ENCODE assay signal across 20 cellular contexts in the genomic region with DNA sequence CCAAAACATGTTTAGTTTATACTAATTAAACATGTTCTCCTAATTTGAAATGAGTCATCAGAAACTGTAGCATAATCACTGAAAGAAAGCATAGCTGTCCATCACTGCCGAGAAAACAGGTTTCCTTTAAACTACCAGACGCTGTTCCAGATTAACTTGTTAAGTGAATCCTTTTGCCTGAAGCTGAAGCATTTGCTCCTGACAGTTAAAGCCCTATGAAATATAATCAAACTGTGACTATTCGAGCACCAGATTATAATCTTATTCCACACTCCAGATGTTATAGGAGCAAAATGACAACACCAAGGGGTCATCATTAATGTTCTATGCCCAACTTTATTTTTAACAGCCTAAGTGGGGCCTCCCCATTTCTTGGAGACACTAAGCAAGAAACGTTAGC.
"Had no signal": no experiment of that assay in that cellular context is flagged by ENCODE, and none has a peak within 500 bp of the region (broad histone marks: within the 10 kb centered on the region; RNA-seq: fewer than 3 reads in every experiment).

No MANE protein-coding gene starts in this region.

- H3K27me3 Mint-ChIP-seq: activated naive CD8-positive, alpha-beta T cell treated with anti-CD3 and anti-CD28 coated beads, Interleukin-2, amount 50 U/mL, for 24 hours; natural killer cell treated with Interleukin-12 subunit alpha and Interleukin-12 subunit beta and Interleukin-15 and Interleukin-18, amount 100 ng/mL, for 72 hours; stimulated activated naive B cell treated with anti-CD40 and anti-IgM and Interleukin-4, amounts not matched to agents 10 μg/mL and 1 μg/mL and 100 μg/mL, for 72 hours had no signal

- ATAC-seq: activated naive CD8-positive, alpha-beta T cell treated with anti-CD3 and anti-CD28 coated beads, Interleukin-2, amount 50 U/mL, for 24 hours; activated T-helper 17 cell treated with anti-CD3 and anti-CD28 coated beads, Interleukin-2, amount 50 U/mL, for 72 hours; natural killer cell treated with Interleukin-12 subunit alpha and Interleukin-12 subunit beta and Interleukin-15 and Interleukin-18, amount 100 ng/mL, for 72 hours; stimulated activated naive B cell treated with anti-CD40 and anti-IgM and Interleukin-4, amounts not matched to agents 10 μg/mL and 1 μg/mL and 100 μg/mL, for 72 hours had no signal

- H3K9me3 Mint-ChIP-seq: activated naive CD4-positive, alpha-beta T cell treated with anti-CD3 and anti-CD28 coated beads for 36 hours; activated naive CD8-positive, alpha-beta T cell treated with anti-CD3 and anti-CD28 coated beads, Interleukin-2, amount 50 U/mL, for 24 hours; activated T-helper 17 cell treated with anti-CD3 and anti-CD28 coated beads, Interleukin-2, amount 50 U/mL, for 72 hours; endodermal cell; natural killer cell treated with Interleukin-12 subunit alpha and Interleukin-12 subunit beta and Interleukin-15 and Interleukin-18, amount 100 ng/mL, for 72 hours; stimulated activated naive B cell treated with anti-CD40 and anti-IgM and Interleukin-4, amounts not matched to agents 10 μg/mL and 1 μg/mL and 100 μg/mL, for 72 hours; T-helper 2 cell treated with Interferon-gamma antibody and Interleukin-4, amounts not matched to agents 5 μg/mL and 100 μg/mL, for 36 hours had no signal

- H3K4me1 ChIP-seq: suprapubic skin had no signal

- H3K4me3 ChIP-seq: dorsolateral prefrontal cortex, left lung, SJSA1, suprapubic skin, upper lobe of right lung had no signal

- H3K4me1 Mint-ChIP-seq: activated naive CD8-positive, alpha-beta T cell treated with anti-CD3 and anti-CD28 coated beads, Interleukin-2, amount 50 U/mL, for 24 hours; activated T-helper 17 cell treated with anti-CD3 and anti-CD28 coated beads, Interleukin-2, amount 50 U/mL, for 72 hours; stimulated activated naive B cell treated with anti-CD40 and anti-IgM and Interleukin-4, amounts not matched to agents 10 μg/mL and 1 μg/mL and 100 μg/mL, for 72 hours had no signal

- H3K27me3 ChIP-seq: dorsolateral prefrontal cortex, left lung, SJSA1, suprapubic skin, upper lobe of right lung had no signal

- H3K27ac Mint-ChIP-seq: activated naive CD4-positive, alpha-beta T cell treated with anti-CD3 and anti-CD28 coated beads for 36 hours; activated naive CD8-positive, alpha-beta T cell treated with anti-CD3 and anti-CD28 coated beads, Interleukin-2, amount 50 U/mL, for 24 hours; activated T-helper 17 cell treated with anti-CD3 and anti-CD28 coated beads, Interleukin-2, amount 50 U/mL, for 72 hours; natural killer cell treated with Interleukin-12 subunit alpha and Interleukin-12 subunit beta and Interleukin-15 and Interleukin-18, amount 100 ng/mL, for 72 hours; stimulated activated naive B cell treated with anti-CD40 and anti-IgM and Interleukin-4, amounts not matched to agents 10 μg/mL and 1 μg/mL and 100 μg/mL, for 72 hours; T-helper 2 cell treated with Interferon-gamma antibody and Interleukin-4, amounts not matched to agents 5 μg/mL and 100 μg/mL, for 36 hours had no signal

- H3K36me3 Mint-ChIP-seq: natural killer cell treated with Interleukin-12 subunit alpha and Interleukin-12 subunit beta and Interleukin-15 and Interleukin-18, amount 100 ng/mL, for 72 hours; stimulated activated naive B cell treated with anti-CD40 and anti-IgM and Interleukin-4, amounts not matched to agents 10 μg/mL and 1 μg/mL and 100 μg/mL, for 72 hours had no signal

- DNase-seq: activated CD4-positive, alpha-beta T cell treated with anti-CD3 and anti-CD28 coated beads, Interleukin-2, amount 50 U/mL, for 1 hour; activated CD4-positive, CD25-positive, alpha-beta regulatory T cell; activated naive CD4-positive, alpha-beta T cell treated with anti-CD3 and anti-CD28 coated beads for 36 hours; activated naive CD8-positive, alpha-beta T cell treated with anti-CD3 and anti-CD28 coated beads, Interleukin-2, amount 50 U/mL, for 24 hours; activated T-cell treated with anti-CD3 and anti-CD28 coated beads for 4 hours; aorta; dorsolateral prefrontal cortex; endodermal cell; erythroblast; left lung; mesendoderm; stimulated activated CD4-positive, alpha-beta T cell treated with anti-CD3 and anti-CD28 coated beads, Interleukin-15, amount 100 ng/mL, for 24 hours; stimulated activated CD4-positive, alpha-beta T cell treated with anti-CD3 and anti-CD28 coated beads, Interleukin-4, amount 100 ng/mL, for 1 hour; stimulated activated naive B cell treated with anti-CD40 and anti-IgM and Interleukin-4, amounts not matched to agents 10 μg/mL and 1 μg/mL and 100 μg/mL, for 72 hours; upper lobe of right lung had no signal

- H3K27ac ChIP-seq: left lung, SJSA1, suprapubic skin, upper lobe of right lung had no signal

- H3K9me3 ChIP-seq: left lung, SJSA1, suprapubic skin, upper lobe of right lung had no signal

- H3K4me3 Mint-ChIP-seq: activated naive CD4-positive, alpha-beta T cell treated with anti-CD3 and anti-CD28 coated beads for 36 hours; activated naive CD8-positive, alpha-beta T cell treated with anti-CD3 and anti-CD28 coated beads, Interleukin-2, amount 50 U/mL, for 24 hours; activated T-helper 17 cell treated with anti-CD3 and anti-CD28 coated beads, Interleukin-2, amount 50 U/mL, for 72 hours; endodermal cell; natural killer cell treated with Interleukin-12 subunit alpha and Interleukin-12 subunit beta and Interleukin-15 and Interleukin-18, amount 100 ng/mL, for 72 hours; stimulated activated naive B cell treated with anti-CD40 and anti-IgM and Interleukin-4, amounts not matched to agents 10 μg/mL and 1 μg/mL and 100 μg/mL, for 72 hours; T-helper 2 cell treated with Interferon-gamma antibody and Interleukin-4, amounts not matched to agents 5 μg/mL and 100 μg/mL, for 36 hours had no signal
